9 cellular contexts compared by ENCODE assay signal in the genomic region with DNA sequence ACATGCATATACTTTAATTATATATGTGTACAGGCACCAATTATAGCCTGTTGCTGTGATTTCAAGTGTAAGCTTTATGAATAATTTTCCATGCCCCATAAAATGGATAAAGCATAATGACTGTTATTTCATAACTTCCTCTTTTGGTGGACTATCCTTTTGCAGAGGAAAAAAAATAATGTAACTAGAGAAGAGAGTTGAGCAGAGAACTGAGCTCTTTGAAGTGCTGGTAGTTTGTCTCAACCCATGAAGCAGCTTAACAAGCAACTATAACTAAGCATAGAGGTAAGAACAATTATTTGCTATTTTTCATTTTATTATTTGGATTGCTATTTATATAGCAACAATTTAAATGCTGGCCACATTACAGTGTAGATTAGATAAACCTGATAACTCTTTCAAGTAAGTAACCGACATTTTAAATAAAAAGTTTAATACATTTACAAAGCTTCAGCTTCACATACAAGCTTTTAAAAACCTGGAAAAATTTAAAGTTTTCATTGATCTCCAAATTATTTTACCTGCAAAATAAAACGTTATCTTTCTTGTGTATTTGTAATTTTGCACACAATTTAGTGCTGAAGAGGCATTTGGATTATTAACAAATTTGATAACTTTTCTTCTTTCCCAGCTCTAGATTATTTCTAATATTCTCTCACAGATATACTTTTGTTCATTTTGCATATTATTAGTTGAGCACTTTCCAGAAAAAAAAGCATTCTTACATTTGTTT. TPM values are rescaled to one million over a fixed set of nuclear protein-coding genes. Genes with fewer than 3 reads are reported as not detected.
DNase-seq lines count a peak whose midpoint lies in the region; ATAC-seq and TF ChIP-seq lines count a peak whose summit lies in the region.
"Had no signal": no experiment of that assay in that cellular context is flagged by ENCODE, and none has a peak within 500 bp of the region (broad histone marks: within the 10 kb centered on the region; RNA-seq: fewer than 3 reads in every experiment).

No MANE protein-coding gene starts in this region.

- H3K27ac Mint-ChIP-seq in activated naive CD4-positive, alpha-beta T cell treated with anti-CD3 and anti-CD28 coated beads, Interleukin-2, amount 10 ng/mL, durations not matched to agents 7 days and 5 days = peak overlapping the region; percentile 89
- peak overlapping the region; percentile 94 for H3K27ac Mint-ChIP-seq in activated CD8-positive, alpha-beta T cell treated with anti-CD3 and anti-CD28 coated beads, Interleukin-2, amount 10 ng/mL, durations not matched to agents 7 days and 5 days

- H3K4me3 ChIP-seq in HL-60 (replicated peaks; ENCODE audit: insufficient read depth, low read length) (peak overlapping the region; percentile 56), upper lobe of left lung (peak overlapping the region in 3 of 4 donors; percentile 18 to 29 (median 21)), osteoblast (ENCODE audit: insufficient read depth, low read length) (no peak overlapping the region)

- H3K27me3 ChIP-seq in HL-60 (ENCODE audit: insufficient read depth, poor library complexity, severe bottlenecking) = no peaks in the 10 kb centered on the region
- no peaks in the 10 kb centered on the region for H3K27me3 ChIP-seq in upper lobe of left lung
- no peaks in the 10 kb centered on the region for H3K27me3 ChIP-seq in osteoblast (ENCODE audit: insufficient read depth, low read length)

- CTCF ChIA-PET in activated naive CD4-positive, alpha-beta T cell treated with anti-CD3 and anti-CD28 coated beads, Interleukin-2, amount 10 ng/mL, durations not matched to agents 7 days and 5 days (lab: Charles Lee) = interaction anchor here (0.7 to 2.3 kb wide), 12 partner anchors 10 to 66 kb away, joined by 3 to 10 read pairs (median 4); no protein-coding TSS in a partner anchor
- CTCF ChIA-PET in activated CD8-positive, alpha-beta T cell treated with anti-CD3 and anti-CD28 coated beads, Interleukin-2, amount 10 ng/mL, durations not matched to agents 7 days and 5 days (lab: Charles Lee) = interaction anchor here (1.0 to 5.2 kb wide), 17 partner anchors 12 to 75 kb away, joined by 3 to 41 read pairs (median 9); a partner anchor contains a TSS

- peaks cover 10 to 26% (median 21%) of the 10 kb centered on the region in 4 donors for H3K4me1 ChIP-seq in upper lobe of left lung
- no peaks in the 10 kb centered on the region for H3K4me1 ChIP-seq in osteoblast (ENCODE audit: insufficient read depth, low read length)

- TF ChIP-seq POLR2A in upper lobe of left lung (IDR thresholded peaks at IDR 0.05) = no peak

- no peak for TF ChIP-seq EP300 in upper lobe of left lung (IDR thresholded peaks at IDR 0.05)

- peak; percentile 48 for ATAC-seq in activated CD8-positive, alpha-beta T cell treated with anti-CD3 and anti-CD28 coated beads, Interleukin-2, amount 10 ng/mL, durations not matched to agents 7 days and 5 days
- peak in 1 of 2 donors; percentile 59 for ATAC-seq in upper lobe of left lung (ENCODE audit: low FRiP score in 2 of 2)
- ATAC-seq in HG03097 (IDR thresholded peaks at IDR 0.05; ENCODE audit: low FRiP score, unreplicated experiment) = no peak
- ATAC-seq: left ventricle myocardium superior had no signal

- no peaks in the 10 kb centered on the region for H3K79me2 ChIP-seq in osteoblast (ENCODE audit: insufficient read depth, low read length)

- H3K9me3 Mint-ChIP-seq in activated naive CD4-positive, alpha-beta T cell treated with anti-CD3 and anti-CD28 coated beads, Interleukin-2, amount 10 ng/mL, durations not matched to agents 7 days and 5 days = no peaks in the 10 kb centered on the region
- H3K9me3 Mint-ChIP-seq in activated CD8-positive, alpha-beta T cell treated with anti-CD3 and anti-CD28 coated beads, Interleukin-2, amount 10 ng/mL, durations not matched to agents 7 days and 5 days (ENCODE audit: insufficient read depth) = no peaks in the 10 kb centered on the region

- no peak overlapping the region for H2AFZ ChIP-seq in osteoblast (ENCODE audit: low read length)

- H3K4me3 Mint-ChIP-seq in activated naive CD4-positive, alpha-beta T cell treated with anti-CD3 and anti-CD28 coated beads, Interleukin-2, amount 10 ng/mL, durations not matched to agents 7 days and 5 days = peak overlapping the region; percentile 98
- H3K4me3 Mint-ChIP-seq in activated CD8-positive, alpha-beta T cell treated with anti-CD3 and anti-CD28 coated beads, Interleukin-2, amount 10 ng/mL, durations not matched to agents 7 days and 5 days = peak overlapping the region; percentile 92

- H3K36me3 ChIP-seq in upper lobe of left lung = no peaks in the 10 kb centered on the region
- H3K36me3 ChIP-seq in osteoblast (ENCODE audit: insufficient read depth, low read length) = no peaks in the 10 kb centered on the region

- no peak overlapping the region for H3K4me2 ChIP-seq in osteoblast (ENCODE audit: insufficient read depth, low read length)

- no peak for TF ChIP-seq CTCF in HL-60 (IDR thresholded peaks at IDR 0.05; ENCODE audit: insufficient read depth, low read length)
- TF ChIP-seq CTCF in upper lobe of left lung (IDR thresholded peaks at IDR 0.05) = no peak
- TF ChIP-seq CTCF in osteoblast (IDR thresholded peaks at IDR 0.05; ENCODE audit: extremely low read depth, low read depth, low read length) = no peak

- no peaks in the 10 kb centered on the region for H3K27me3 Mint-ChIP-seq in activated naive CD4-positive, alpha-beta T cell treated with anti-CD3 and anti-CD28 coated beads, Interleukin-2, amount 10 ng/mL, durations not matched to agents 7 days and 5 days
- H3K27me3 Mint-ChIP-seq in activated CD8-positive, alpha-beta T cell treated with anti-CD3 and anti-CD28 coated beads, Interleukin-2, amount 10 ng/mL, durations not matched to agents 7 days and 5 days (ENCODE audit: low read depth) = no peaks in the 10 kb centered on the region

- H3K9me3 ChIP-seq in upper lobe of left lung = no peaks in the 10 kb centered on the region
- no peaks in the 10 kb centered on the region for H3K9me3 ChIP-seq in osteoblast (ENCODE audit: low read depth, low read length)

- peaks cover 45% of the 10 kb centered on the region for H3K4me1 Mint-ChIP-seq in activated naive CD4-positive, alpha-beta T cell treated with anti-CD3 and anti-CD28 coated beads, Interleukin-2, amount 10 ng/mL, durations not matched to agents 7 days and 5 days
- peaks cover 47% of the 10 kb centered on the region for H3K4me1 Mint-ChIP-seq in activated CD8-positive, alpha-beta T cell treated with anti-CD3 and anti-CD28 coated beads, Interleukin-2, amount 10 ng/mL, durations not matched to agents 7 days and 5 days (ENCODE audit: low read depth)

- H4K20me1 ChIP-seq in osteoblast (ENCODE audit: insufficient read depth, low read length) = no peaks in the 10 kb centered on the region

- WGBS in upper lobe of left lung, 2 donors = 54 to 61% methylated on average over 2 of the region's 2 CpGs

- peaks cover 21% of the 10 kb centered on the region for H3K36me3 Mint-ChIP-seq in activated naive CD4-positive, alpha-beta T cell treated with anti-CD3 and anti-CD28 coated beads, Interleukin-2, amount 10 ng/mL, durations not matched to agents 7 days and 5 days
- H3K36me3 Mint-ChIP-seq in activated CD8-positive, alpha-beta T cell treated with anti-CD3 and anti-CD28 coated beads, Interleukin-2, amount 10 ng/mL, durations not matched to agents 7 days and 5 days (ENCODE audit: low read depth) = peaks cover 24% of the 10 kb centered on the region

- no peak for DNase-seq in activated naive CD4-positive, alpha-beta T cell treated with anti-CD3 and anti-CD28 coated beads, Interleukin-2, amount 10 ng/mL, durations not matched to agents 7 days and 5 days
- DNase-seq in activated naive CD4-positive, alpha-beta T cell treated with anti-CD3 and anti-CD28 coated beads, Interleukin-2, amount 50 U/mL, for 16 hours = no peak
- peak; percentile 47 to 70 for DNase-seq in HL-60 (ENCODE audit: low read depth in 1 of 2, low spot score in 1 of 2)
- no peak for DNase-seq in activated CD8-positive, alpha-beta T cell treated with anti-CD3 and anti-CD28 coated beads, Interleukin-2, amount 10 ng/mL, durations not matched to agents 7 days and 5 days
- no peak for DNase-seq in upper lobe of left lung
- DNase-seq in osteoblast (ENCODE audit: insufficient read length, low spot score, missing footprints) = no peak
- no peak for DNase-seq in substantia nigra (lab: John Stamatoyannopoulos, UW)
- DNase-seq: left ventricle myocardium superior had no signal

- POLR2A ChIA-PET in activated CD8-positive, alpha-beta T cell treated with anti-CD3 and anti-CD28 coated beads, Interleukin-2, amount 10 ng/mL, durations not matched to agents 7 days and 5 days (lab: Charles Lee) = interaction anchor here (0.6 to 7.7 kb wide), 22 partner anchors 10 to 1482 kb away, joined by 3 to 211 read pairs (median 7); a partner anchor contains a TSS

- H3K27ac ChIP-seq in HL-60 (replicated peaks) = peak overlapping the region; percentile 95
- H3K27ac ChIP-seq in upper lobe of left lung = peak overlapping the region in 3 of 4 donors; percentile 49 to 80 (median 57)
- no peak overlapping the region for H3K27ac ChIP-seq in osteoblast (ENCODE audit: low read depth, low read length)
- no peak overlapping the region for H3K27ac ChIP-seq in substantia nigra (ENCODE audit: low read depth, low read length, poor library complexity, severe bottlenecking)

RNA-seq across cellular contexts. Expression of a gene that starts 24.4 kb away (rescaled TPM):
- 100 to 1,000 TPM; 469 to 504 TPM for total RNA-seq in activated CD8-positive, alpha-beta T cell treated with anti-CD3 and anti-CD28 coated beads, Interleukin-2, amount 10 ng/mL, durations not matched to agents 7 days and 5 days
- 100 to 1,000 TPM; 231 to 506 (median 357) TPM for total RNA-seq in upper lobe of left lung
- 483 and 545 TPM in 2 replicates for total RNA-seq in osteoblast

Comparison
In these comparisons a context has a peak if more than half of its experiments do, and no peak if none do; other contexts are left out.
1. DNase-seq: peak in HL-60 (2 of 2); none in activated naive CD4-positive, alpha-beta T cell treated with anti-CD3 and anti-CD28 coated beads, Interleukin-2, amount 10 ng/mL, durations not matched to agents 7 days and 5 days (single experiment), activated naive CD4-positive, alpha-beta T cell treated with anti-CD3 and anti-CD28 coated beads, Interleukin-2, amount 50 U/mL, for 16 hours (single experiment), activated CD8-positive, alpha-beta T cell treated with anti-CD3 and anti-CD28 coated beads, Interleukin-2, amount 10 ng/mL, durations not matched to agents 7 days and 5 days (single experiment), upper lobe of left lung (0 of 2), osteoblast (single experiment) and substantia nigra (0 of 49).
2. H3K27ac ChIP-seq: peak in HL-60 (single experiment) and upper lobe of left lung (3 of 4); none in osteoblast (single experiment) and substantia nigra (single experiment).